Comparison of ENCODE assay signal across 18 cellular contexts in genomic region chr3:99871231-99871898, GRCh38. TPM values are rescaled to one million over a fixed set of nuclear protein-coding genes. Genes with fewer than 3 reads are reported as not detected.
A peak's percentile ranks its signal among the peaks of the same experiment; 100 is the strongest.
DNase-seq lines count a peak whose midpoint lies in the region; ATAC-seq, FAIRE-seq and TF ChIP-seq lines count a peak whose summit lies in the region.
"Had no signal": no experiment of that assay in that cellular context is flagged by ENCODE, and none has a peak within 500 bp of the region (broad histone marks: within the 10 kb centered on the region; RNA-seq: fewer than 3 reads in every experiment).

No MANE protein-coding gene starts in this region.

- no peak overlapping the region for H2AFZ ChIP-seq in hepatocyte

- DNase-seq in right cardiac atrium, result no peak
- DNase-seq in cardiac septum (ENCODE audit: low spot score), result no peak
- DNase-seq in hepatocyte (ENCODE audit: low spot score), result no peak
- DNase-seq in renal cortical epithelial cell (ENCODE audit: low read depth), result peak; percentile 42
- DNase-seq in GM19239 (ENCODE audit: insufficient read length, low spot score), result no peak
- no peak for DNase-seq in stimulated activated CD8-positive, alpha-beta memory T cell treated with anti-CD3 and anti-CD28 coated beads, Interleukin-4, amount 100 ng/mL, for 48 hours
- DNase-seq in GM03348 (ENCODE audit: low spot score), result no peak
- DNase-seq: activated CD8-positive, alpha-beta memory T cell treated with anti-CD3 and anti-CD28 coated beads, Interleukin-2, amount 50 U/mL, for 48 hours; activated naive CD8-positive, alpha-beta T cell treated with anti-CD3 and anti-CD28 coated beads, Interleukin-2, amount 10 ng/mL, durations not matched to agents 7 days and 5 days; COR-L47; NCI-H2171 treated with DMSO at 0.1 percent for 48 hours; NK-92 treated with Interleukin-12 subunit alpha and Interleukin-12 subunit beta, amount 100 ng/mL, for 24 hours; right lobe of liver had no signal

- H3K9me2 ChIP-seq in hepatocyte (replicated peaks; ENCODE audit: insufficient read depth), result no peaks in the 10 kb centered on the region

- H3K4me3 ChIP-seq in right cardiac atrium (ENCODE audit: low read length), result peak overlapping the region; percentile 7
- H3K4me3 ChIP-seq in hepatocyte, result no peak overlapping the region
- H3K4me3 ChIP-seq: right lobe of liver had no signal

- H3K27ac ChIP-seq in right cardiac atrium (ENCODE audit: low read length), result no peak overlapping the region
- H3K27ac ChIP-seq in hepatocyte, result peak overlapping the region; percentile 96
- H3K27ac ChIP-seq: right lobe of liver had no signal

- peaks cover 95% of the 10 kb centered on the region for H3K79me2 ChIP-seq in hepatocyte

- H3K9me3 ChIP-seq in right cardiac atrium (ENCODE audit: control insufficient read depth, low read length) (no peaks in the 10 kb centered on the region), hepatocyte (ENCODE audit: low read depth) (no peaks in the 10 kb centered on the region)
- H3K9me3 ChIP-seq: right lobe of liver had no signal

- TF ChIP-seq CTCF in hepatocyte (IDR thresholded peaks at IDR 0.05; ENCODE audit: poor library complexity), result no peak

- H3K4me1 ChIP-seq in right cardiac atrium (ENCODE audit: control insufficient read depth, insufficient read depth, low read length) (peaks cover 6% of the 10 kb centered on the region), hepatocyte (ENCODE audit: insufficient read depth) (peaks cover 45% of the 10 kb centered on the region)

- no peaks in the 10 kb centered on the region for H3K27me3 ChIP-seq in right cardiac atrium (ENCODE audit: control insufficient read depth, insufficient read depth)
- no peaks in the 10 kb centered on the region for H3K27me3 ChIP-seq in hepatocyte
- H3K27me3 ChIP-seq: right lobe of liver had no signal

- no peaks in the 10 kb centered on the region for H3K36me3 ChIP-seq in hepatocyte (replicated peaks; ENCODE audit: insufficient read depth, low read depth)
- H3K36me3 ChIP-seq: right lobe of liver had no signal

- ATAC-seq in right cardiac atrium (no peak), HG02798 (IDR thresholded peaks at IDR 0.05; ENCODE audit: poor library complexity, unreplicated experiment) (no peak)
- ATAC-seq: esophagus mucosa, WTC11 had no signal

- H4K20me1 ChIP-seq in hepatocyte (ENCODE audit: insufficient read depth, poor library complexity, severe bottlenecking), result peaks cover 5% of the 10 kb centered on the region

- H3K4me2 ChIP-seq in hepatocyte, result peak overlapping the region; percentile 74

- intact Hi-C loops in right cardiac atrium (cut with DNase I), result loop anchor here in 3 of 4 donors (10.0 kb wide), 3 partner anchors 53 to 173 kb away; no protein-coding TSS in a partner anchor
- intact Hi-C loops in cardiac septum (cut with DNase I), result no loop called here

- FAIRE-seq in GM19239 (lab: Jason Lieb, UNC), result no peak
- FAIRE-seq: GM18507, H1 had no signal

- 62% methylated on average over 4 of the region's 4 CpGs for WGBS in right cardiac atrium
- 51% methylated on average over 4 of the region's 4 CpGs for WGBS in hepatocyte (ENCODE audit: low lambda C conversion rate, missing lambda C conversion rate)

RNA-seq across cellular contexts. Expression of gene CMSS1, which starts 53.7 kb away (rescaled TPM):
- total RNA-seq in right cardiac atrium (10 to 100 TPM; 21.1 to 33.8 (median 27.7) TPM), cardiac septum (22.0 TPM), hepatocyte (6.9 and 11.8 TPM in 2 replicates), renal cortical epithelial cell (15.1 and 17.2 TPM in 2 replicates)
- polyA plus RNA-seq in right cardiac atrium (18.9 TPM), hepatocyte (17.0 and 19.2 TPM in 2 replicates)
